ENCODE assay signal across 9 cellular contexts in the genomic region with DNA sequence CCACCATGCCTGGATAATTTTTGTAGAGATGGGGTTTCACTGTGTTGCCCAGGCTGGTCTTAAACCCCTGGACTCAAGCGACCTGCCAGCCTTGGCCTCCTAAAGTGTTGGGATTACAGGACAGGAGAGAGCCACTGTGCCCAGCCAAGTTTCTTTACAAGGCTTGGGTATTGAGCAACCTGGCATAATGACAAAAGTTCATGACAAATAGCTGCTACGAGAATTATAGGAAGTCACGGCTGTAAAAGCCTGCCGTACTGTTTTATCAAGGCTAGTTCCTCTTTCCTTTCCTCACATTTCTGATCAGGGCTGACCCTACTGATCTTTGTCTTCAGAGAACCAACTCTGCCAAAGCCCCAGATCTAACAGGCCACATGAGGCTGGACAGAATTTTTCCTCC.
DNase-seq lines count a peak whose midpoint lies in the region; ATAC-seq lines count a peak whose summit lies in the region.
"Had no signal": no experiment of that assay in that cellular context is flagged by ENCODE, and none has a peak within 500 bp of the region (broad histone marks: within the 10 kb centered on the region; RNA-seq: fewer than 3 reads in every experiment).

No MANE protein-coding gene starts in this region.

- no peak overlapping the region for H3K27ac Mint-ChIP-seq in activated CD4-positive, alpha-beta T cell treated with anti-CD3 and anti-CD28 coated beads, Interleukin-2, amount 10 ng/mL, durations not matched to agents 24 days and 14 days
- no peak overlapping the region for H3K27ac Mint-ChIP-seq in CD4-positive, alpha-beta memory T cell

- DNase-seq in KBM-7 (peak; percentile 79), SKM-1 (lab: John Stamatoyannopoulos, UW; ENCODE audit: unreplicated experiment) (peak; percentile 88), left cardiac atrium (peak; percentile 24), caudate nucleus (lab: John Stamatoyannopoulos, UW) (no peak)
- no peak for DNase-seq in activated CD4-positive, alpha-beta T cell treated with anti-CD3 and anti-CD28 coated beads, Interleukin-2, amount 10 ng/mL, durations not matched to agents 24 days and 14 days
- no peak for DNase-seq in CD4-positive, alpha-beta memory T cell
- DNase-seq: Caco-2 had no signal

- POLR2A ChIA-PET in CD4-positive, alpha-beta memory T cell (lab: Charles Lee; ENCODE audit: partially characterized antibody): no interaction called here

- peak overlapping the region in 2 of 5 donors; percentile 9 to 13 for H3K4me3 ChIP-seq in subcutaneous abdominal adipose tissue (ENCODE audit: low read depth in 1 of 5, low read length in 5 of 5)
- H3K4me3 ChIP-seq in CD4-positive, alpha-beta memory T cell (ENCODE audit: low read length in 2 of 2): no peak overlapping the region

- H3K4me1 Mint-ChIP-seq in activated CD4-positive, alpha-beta T cell treated with anti-CD3 and anti-CD28 coated beads, Interleukin-2, amount 10 ng/mL, durations not matched to agents 24 days and 14 days: no peaks in the 10 kb centered on the region
- H3K4me1 Mint-ChIP-seq in CD4-positive, alpha-beta memory T cell: no peaks in the 10 kb centered on the region

- H3K27ac ChIP-seq in subcutaneous abdominal adipose tissue (ENCODE audit: low read depth, low read length) (peak overlapping the region; percentile 45), caudate nucleus (ENCODE audit: low read depth, low read length) (no peak overlapping the region)
- H3K27ac ChIP-seq in CD4-positive, alpha-beta memory T cell (ENCODE audit: low read depth, low read length): no peak overlapping the region

- peaks cover 0 to 13% (median 9%) of the 10 kb centered on the region in 5 donors for H3K4me1 ChIP-seq in subcutaneous abdominal adipose tissue (ENCODE audit: control insufficient read depth in 5 of 5, insufficient read depth in 5 of 5, low read length in 5 of 5)
- no peaks in the 10 kb centered on the region for H3K4me1 ChIP-seq in CD4-positive, alpha-beta memory T cell (ENCODE audit: insufficient read depth, low read length)
- H3K4me1 ChIP-seq: Caco-2 had no signal

- no peaks in the 10 kb centered on the region for H3K27me3 Mint-ChIP-seq in activated CD4-positive, alpha-beta T cell treated with anti-CD3 and anti-CD28 coated beads, Interleukin-2, amount 10 ng/mL, durations not matched to agents 24 days and 14 days
- no peaks in the 10 kb centered on the region for H3K27me3 Mint-ChIP-seq in CD4-positive, alpha-beta memory T cell

- intact Hi-C loops in left cardiac atrium (cut with DNase I): no loop called here
- intact Hi-C loops in activated CD4-positive, alpha-beta T cell treated with anti-CD3 and anti-CD28 coated beads, Interleukin-2, amount 10 ng/mL, durations not matched to agents 24 days and 14 days (cut with micrococcal nuclease): no loop called here
- intact Hi-C loops in CD4-positive, alpha-beta memory T cell (cut with micrococcal nuclease): no loop called here

- H3K36me3 Mint-ChIP-seq in activated CD4-positive, alpha-beta T cell treated with anti-CD3 and anti-CD28 coated beads, Interleukin-2, amount 10 ng/mL, durations not matched to agents 24 days and 14 days (ENCODE audit: low read depth): no peaks in the 10 kb centered on the region
- H3K36me3 Mint-ChIP-seq in CD4-positive, alpha-beta memory T cell: no peaks in the 10 kb centered on the region

- no peaks in the 10 kb centered on the region for H3K9me3 ChIP-seq in subcutaneous abdominal adipose tissue (ENCODE audit: control insufficient read depth in 5 of 5, low read length in 5 of 5)
- no peaks in the 10 kb centered on the region for H3K9me3 ChIP-seq in CD4-positive, alpha-beta memory T cell (ENCODE audit: control insufficient read depth in 1 of 2, low read length in 2 of 2)
- H3K9me3 ChIP-seq: Caco-2 had no signal

- H3K4me3 Mint-ChIP-seq in activated CD4-positive, alpha-beta T cell treated with anti-CD3 and anti-CD28 coated beads, Interleukin-2, amount 10 ng/mL, durations not matched to agents 24 days and 14 days: no peak overlapping the region
- no peak overlapping the region for H3K4me3 Mint-ChIP-seq in CD4-positive, alpha-beta memory T cell

- H3K36me3 ChIP-seq in subcutaneous abdominal adipose tissue (ENCODE audit: control insufficient read depth in 5 of 5, insufficient read depth in 5 of 5, low read length in 5 of 5): no peaks in the 10 kb centered on the region
- H3K36me3 ChIP-seq in CD4-positive, alpha-beta memory T cell (ENCODE audit: insufficient read depth, low read length): no peaks in the 10 kb centered on the region

- peak; percentile 44 to 63 for ATAC-seq in left cardiac atrium
- no peak for ATAC-seq in GM18868 (IDR thresholded peaks at IDR 0.05; ENCODE audit: unreplicated experiment)

- in situ Hi-C loops in KBM-7 (cut with MboI; ENCODE audit: low pct_unique_long_range_greater_than_20kb, low sequenced_read_pairs): no loop called here

- H3K9me3 Mint-ChIP-seq in activated CD4-positive, alpha-beta T cell treated with anti-CD3 and anti-CD28 coated beads, Interleukin-2, amount 10 ng/mL, durations not matched to agents 24 days and 14 days: no peaks in the 10 kb centered on the region
- H3K9me3 Mint-ChIP-seq in CD4-positive, alpha-beta memory T cell: peaks cover 0 to 18% (median 2%) of the 10 kb centered on the region in 8 donors

- H3K9ac ChIP-seq in subcutaneous abdominal adipose tissue (ENCODE audit: low read length in 5 of 5): peak overlapping the region in 1 of 5 donors; percentile 42

- H3K27me3 ChIP-seq in subcutaneous abdominal adipose tissue (ENCODE audit: control insufficient read depth in 5 of 5, insufficient read depth in 4 of 5, low read length in 5 of 5): no peaks in the 10 kb centered on the region
- H3K27me3 ChIP-seq in CD4-positive, alpha-beta memory T cell (ENCODE audit: insufficient read depth, low read length): no peaks in the 10 kb centered on the region

- CTCF ChIA-PET in CD4-positive, alpha-beta memory T cell (lab: Charles Lee; ENCODE audit: partially characterized antibody): no interaction called here

Comparison
In these comparisons a context has a peak if more than half of its experiments do, and no peak if none do; other contexts are left out.
1. DNase-seq: peak in KBM-7 (single experiment), SKM-1 (single experiment) and left cardiac atrium (single experiment); none in activated CD4-positive, alpha-beta T cell treated with anti-CD3 and anti-CD28 coated beads, Interleukin-2, amount 10 ng/mL, durations not matched to agents 24 days and 14 days (single experiment), CD4-positive, alpha-beta memory T cell (0 of 5) and caudate nucleus (0 of 61).